13 cellular contexts compared by ENCODE assay signal in genomic region chr1:154847891-154848290, GRCh38. TPM values are rescaled to one million over a fixed set of nuclear protein-coding genes. Genes with fewer than 3 reads are reported as not detected.
DNase-seq lines count a peak whose midpoint lies in the region; ATAC-seq, FAIRE-seq and TF ChIP-seq lines count a peak whose summit lies in the region.
"Had no signal": no experiment of that assay in that cellular context is flagged by ENCODE, and none has a peak within 500 bp of the region (broad histone marks: within the 10 kb centered on the region; RNA-seq: fewer than 3 reads in every experiment).

No MANE protein-coding gene starts in this region.

- H3K27me3 ChIP-seq in SK-N-SH (ENCODE audit: insufficient read depth) = no peaks in the 10 kb centered on the region
- H3K27me3 ChIP-seq: adrenal gland had no signal

- ATAC-seq in HG02885 (IDR thresholded peaks at IDR 0.05; ENCODE audit: poor library complexity, unreplicated experiment) (no peak), GM21423 (IDR thresholded peaks at IDR 0.05; ENCODE audit: unreplicated experiment) (no peak)

- no peak overlapping the region; the same call in 1 of the 2 replicates for H3K4me2 ChIP-seq in SK-N-SH

- H2AFZ ChIP-seq in SK-N-SH (ENCODE audit: low read depth) = no peak overlapping the region

- peak; percentile 9; the same call in 1 of the 2 replicates for TF ChIP-seq RAD21 in SK-N-SH (IDR thresholded peaks at IDR 0.05; ENCODE audit: low read length)

- DNase-seq in AG10803 (ENCODE audit: low read depth) (peak; percentile 30), NCI-H1092 treated with DMSO at 0.1 percent for 48 hours (lab: John Stamatoyannopoulos, UW) (peak; percentile 62), SK-N-SH (peak; percentile 92), middle frontal gyrus (ENCODE audit: extremely low spot score, low spot score) (peak; percentile 74), epidermal melanocyte (ENCODE audit: insufficient read length, low spot score) (no peak), H54 (ENCODE audit: insufficient read length, low spot score) (no peak)
- DNase-seq: KBM-7, T-helper 2 cell had no signal

- TF ChIP-seq CTCF in AG10803 (conservative IDR thresholded peaks at IDR 0.05; ENCODE audit: low read length) (no peak), SK-N-SH (IDR thresholded peaks at IDR 0.05) (no peak)

- H3K27ac ChIP-seq in SK-N-SH (ENCODE audit: low read depth in 2 of 2, low read length in 1 of 2) = peak overlapping the region in 1 of 2 experiments; percentile 29; a peak in 1 of 4 replicates
- H3K27ac ChIP-seq: adrenal gland, thoracic aorta had no signal

- no peaks in the 10 kb centered on the region for H3K9me3 ChIP-seq in SK-N-SH
- H3K9me3 ChIP-seq: adrenal gland, thoracic aorta had no signal

- POLR2A ChIA-PET in SK-N-SH (lab: Yijun Ruan, JAX) = interaction anchor here (1.1 to 1.6 kb wide), 2 partner anchors 9 to 42 kb away, joined by 3 read pairs; no protein-coding TSS in a partner anchor

- peaks cover 7 to 52% of the 10 kb centered on the region in 2 experiments; a peak in 2 of 4 replicates for H3K4me1 ChIP-seq in SK-N-SH (ENCODE audit: control insufficient read depth in 1 of 2, insufficient read depth in 2 of 2, low read depth in 1 of 2, low read length in 1 of 2)
- H3K4me1 ChIP-seq: adrenal gland had no signal

- H3K4me3 ChIP-seq in AG10803 (ENCODE audit: low read length) (no peak overlapping the region), SK-N-SH (ENCODE audit: low read depth in 2 of 2, low read length in 1 of 2) (no peak overlapping the region)
- H3K4me3 ChIP-seq: adrenal gland, thoracic aorta had no signal

- H3K9me2 ChIP-seq in SK-N-SH = no peaks in the 10 kb centered on the region

- H3K79me2 ChIP-seq in SK-N-SH (ENCODE audit: insufficient read depth) = no peaks in the 10 kb centered on the region

- TF ChIP-seq EP300 in SK-N-SH (IDR thresholded peaks at IDR 0.05; ENCODE audit: borderline replicate concordance in 1 of 2, low read depth in 1 of 2, low read length in 1 of 2) = peak in 1 of 2 experiments; percentile 29; a peak in 1 of 4 replicates

- FAIRE-seq in H54 (lab: Jason Lieb, UNC) = no peak
- FAIRE-seq: endometrium had no signal

- CTCF ChIA-PET in SK-N-SH (lab: Yijun Ruan, JAX) = interaction anchor here (0.5 to 3.7 kb wide), 7 partner anchors 10 to 178 kb away, joined by 3 to 15 read pairs (median 4); partner anchors contain the start of gene KCNN3

- no peak overlapping the region for H3K9ac ChIP-seq in SK-N-SH

- 22% methylated on average over 10 of the region's 13 CpGs for WGBS in SK-N-SH (ENCODE audit: low lambda C conversion rate)

- no peaks in the 10 kb centered on the region for H3K36me3 ChIP-seq in SK-N-SH (replicated peaks in 1 of 2; ENCODE audit: control insufficient read depth in 1 of 2, insufficient read depth in 2 of 2, low read length in 1 of 2)
- H3K36me3 ChIP-seq: adrenal gland, thoracic aorta had no signal

- H3F3A ChIP-seq in SK-N-SH (replicated peaks; ENCODE audit: insufficient read depth) = no peaks in the 10 kb centered on the region

- no peak for TF ChIP-seq POLR2A in H54 (IDR thresholded peaks at IDR 0.05; ENCODE audit: low read depth, low read length)

- no peaks in the 10 kb centered on the region for H4K20me1 ChIP-seq in SK-N-SH (ENCODE audit: insufficient read depth)

TF ChIP-seq in SK-N-SH, 30 proteins besides CTCF, POLR2A, EP300 and RAD21:
- TF ChIP-seq ZBTB33 (IDR thresholded peaks at IDR 0.05; ENCODE audit: borderline replicate concordance, low read depth) (no peak), MXI1 (IDR thresholded peaks at IDR 0.05; ENCODE audit: low read depth, low read length) (no peak; the same call in 1 of the 2 replicates), TCF12 (IDR thresholded peaks at IDR 0.05) (peak; percentile 72), CHD2 (IDR thresholded peaks at IDR 0.05; ENCODE audit: low read length, partially characterized antibody) (peak; percentile 55), RCOR1 (IDR thresholded peaks at IDR 0.05; ENCODE audit: low read length) (peak; percentile 72), NFIC (IDR thresholded peaks at IDR 0.05; ENCODE audit: borderline replicate concordance) (peak; percentile 86)
TF ChIP-seq in SK-N-SH: peak in this region for 4.

RNA-seq across cellular contexts. Expression of gene KCNN3, which starts 22.2 kb away (rescaled TPM):
- 0.10 and 0.16 TPM in 2 replicates for polyA plus RNA-seq in SK-N-SH (2012; rRNA removed)
- polyA plus RNA-seq in SK-N-SH (2012; cell fraction: cytosol; rRNA removed) = 0.09 and 0.13 TPM in 2 replicates
- 0.25 and 0.49 TPM in 2 replicates for polyA plus RNA-seq in SK-N-SH (2012; cell fraction: nucleus; rRNA removed)

Comparison
In these comparisons a context has a peak if more than half of its experiments do, and no peak if none do; other contexts are left out.
1. DNase-seq: peak in AG10803 (single experiment), NCI-H1092 treated with DMSO at 0.1 percent for 48 hours (single experiment), SK-N-SH (single experiment) and middle frontal gyrus (single experiment); none in epidermal melanocyte (single experiment) and H54 (single experiment).